ENCODE assay signal across 26 cellular contexts in the genomic region with DNA sequence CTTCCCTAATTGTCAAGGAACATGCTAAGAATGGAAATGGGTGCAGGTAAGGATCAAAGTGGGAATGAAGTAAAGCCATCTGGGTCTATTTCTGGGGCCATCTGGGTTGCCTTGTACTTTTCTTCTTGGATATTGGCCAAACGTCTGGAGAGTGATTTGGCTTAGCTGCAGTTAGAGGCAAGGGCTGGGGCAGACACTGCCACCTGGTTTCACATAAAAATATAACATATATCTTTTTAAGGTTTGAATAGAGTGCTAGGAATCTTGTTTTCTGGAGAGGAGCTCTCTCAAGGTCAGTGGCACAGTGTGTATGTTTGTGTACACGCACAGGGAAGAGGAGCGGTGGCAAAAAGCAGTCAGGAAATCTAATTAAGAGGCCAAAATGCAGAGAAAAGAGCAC. TPM values are rescaled to one million over a fixed set of nuclear protein-coding genes. Genes with fewer than 3 reads are reported as not detected.
"Had no signal": no experiment of that assay in that cellular context is flagged by ENCODE, and none has a peak within 500 bp of the region (broad histone marks: within the 10 kb centered on the region; RNA-seq: fewer than 3 reads in every experiment).

No MANE protein-coding gene starts in this region.

- DNase-seq: activated CD4-positive, CD25-positive, alpha-beta regulatory T cell treated with anti-CD3 and anti-CD28 coated beads, Interleukin-2, amount 50 U/mL, for 72 hours; activated T-cell treated with anti-CD3 and anti-CD28 coated beads, Interleukin-2, amount 50 U/mL, for 1 hour; aorta; dermis blood vessel endothelial cell; effector memory CD4-positive, alpha-beta T cell; hippocampal formation; kidney glomerular epithelial cell; left lung; naive thymus-derived CD4-positive, alpha-beta T cell; occipital lobe; posterior cingulate gyrus; small intestine; stimulated activated CD4-positive, alpha-beta T cell treated with anti-CD3 and anti-CD28 coated beads, Interleukin-2, amount 100 ng/mL, for 24 hours; stomach; WERI-Rb-1 had no signal

- H3K27ac ChIP-seq: esophagus muscularis mucosa, left lung, stomach, suprapubic skin, tibial nerve, WERI-Rb-1 had no signal

- H3K9me3 ChIP-seq: esophagus muscularis mucosa, left lung, stomach, suprapubic skin, tibial nerve had no signal

- H3K4me1 Mint-ChIP-seq: brain; neural crest cell; stimulated activated memory B cell treated with anti-CD40 and anti-IgM and Interleukin-4, amounts not matched to agents 10 μg/mL and 1 μg/mL and 100 μg/mL, for 72 hours had no signal

- H3K4me3 ChIP-seq: esophagus muscularis mucosa, left lung, lung, stomach, suprapubic skin, tibial nerve had no signal

- ATAC-seq: activated naive CD4-positive, alpha-beta T cell treated with anti-CD3 and anti-CD28 coated beads, Interleukin-2, amount 50 U/mL, for 72 hours; left lung; naive thymus-derived CD4-positive, alpha-beta T cell; sciatic nerve; stimulated activated memory B cell treated with anti-CD40 and anti-IgM and Interleukin-4, amounts not matched to agents 10 μg/mL and 1 μg/mL and 100 μg/mL, for 72 hours had no signal

- H3K27ac Mint-ChIP-seq: activated naive CD4-positive, alpha-beta T cell treated with anti-CD3 and anti-CD28 coated beads, Interleukin-2, amount 50 U/mL, for 72 hours; brain; naive thymus-derived CD4-positive, alpha-beta T cell; stimulated activated memory B cell treated with anti-CD40 and anti-IgM and Interleukin-4, amounts not matched to agents 10 μg/mL and 1 μg/mL and 100 μg/mL, for 72 hours had no signal

- H3K4me1 ChIP-seq: esophagus muscularis mucosa, left lung, stomach, suprapubic skin, tibial nerve had no signal

- H3K36me3 Mint-ChIP-seq: activated naive CD4-positive, alpha-beta T cell treated with anti-CD3 and anti-CD28 coated beads, Interleukin-2, amount 50 U/mL, for 72 hours; brain; stimulated activated memory B cell treated with anti-CD40 and anti-IgM and Interleukin-4, amounts not matched to agents 10 μg/mL and 1 μg/mL and 100 μg/mL, for 72 hours had no signal

- H3K4me3 Mint-ChIP-seq: brain; neural crest cell; stimulated activated memory B cell treated with anti-CD40 and anti-IgM and Interleukin-4, amounts not matched to agents 10 μg/mL and 1 μg/mL and 100 μg/mL, for 72 hours had no signal

- H3K36me3 ChIP-seq: esophagus muscularis mucosa, left lung, stomach, suprapubic skin, tibial nerve, WERI-Rb-1 had no signal

- H3K27me3 ChIP-seq: esophagus muscularis mucosa, suprapubic skin, tibial nerve had no signal

RNA-seq across cellular contexts. Expression of gene EOMES, which starts 24.7 kb away (rescaled TPM):
- total RNA-seq: cardiac septum, dermis blood vessel endothelial cell, neural crest cell, renal cortical epithelial cell, suprapubic skin had no signal
